ENCODE assay signal across 16 cellular contexts in genomic region chr17:38713456-38713855, GRCh38. TPM values are rescaled to one million over a fixed set of nuclear protein-coding genes. Genes with fewer than 3 reads are reported as not detected.
A peak's percentile ranks its signal among the peaks of the same experiment; 100 is the strongest.
DNase-seq lines count a peak whose midpoint lies in the region; ATAC-seq, FAIRE-seq and TF ChIP-seq lines count a peak whose summit lies in the region.
"Had no signal": no experiment of that assay in that cellular context is flagged by ENCODE, and none has a peak within 500 bp of the region (broad histone marks: within the 10 kb centered on the region; RNA-seq: fewer than 3 reads in every experiment).

No MANE protein-coding gene starts in this region.

- no peak for TF ChIP-seq POLR2A in GM12892 (IDR thresholded peaks at IDR 0.05; ENCODE audit: low read depth, low read length)
- no peak for TF ChIP-seq POLR2A in gastrocnemius medialis (IDR thresholded peaks at IDR 0.05)
- no peak for TF ChIP-seq POLR2A in testis (IDR thresholded peaks at IDR 0.05)

- FAIRE-seq in GM12892 (lab: Jason Lieb, UNC), result no peak
- FAIRE-seq: A549, GM19239 had no signal

- 59 to 64% methylated on average over 3 of the region's 3 CpGs for WGBS in testis, 2 donors

- H3K4me1 Mint-ChIP-seq in activated CD8-positive, alpha-beta T cell treated with anti-CD3 and anti-CD28 coated beads for 36 hours (ENCODE audit: low read depth), result peaks cover 62% of the 10 kb centered on the region
- peaks cover 44% of the 10 kb centered on the region for H3K4me1 Mint-ChIP-seq in activated CD8-positive, alpha-beta T cell treated with anti-CD3 and anti-CD28 coated beads, Interleukin-2, amount 10 ng/mL, durations not matched to agents 7 days and 5 days (ENCODE audit: low read depth)
- H3K4me1 Mint-ChIP-seq in T-helper 17 cell, result peaks cover 38% of the 10 kb centered on the region

- H3K4me1 ChIP-seq in gastrocnemius medialis (peaks cover 45 to 48% of the 10 kb centered on the region in 2 donors), testis (no peaks in the 10 kb centered on the region)
- H3K4me1 ChIP-seq: Caco-2 had no signal

- in situ Hi-C loops in gastrocnemius medialis (cut with MboI; ENCODE audit: low sequenced_read_pairs in 4 of 4), result no loop called here

- no peaks in the 10 kb centered on the region for H3K27me3 Mint-ChIP-seq in activated CD8-positive, alpha-beta T cell treated with anti-CD3 and anti-CD28 coated beads for 36 hours
- no peaks in the 10 kb centered on the region for H3K27me3 Mint-ChIP-seq in activated CD8-positive, alpha-beta T cell treated with anti-CD3 and anti-CD28 coated beads, Interleukin-2, amount 10 ng/mL, durations not matched to agents 7 days and 5 days (ENCODE audit: low read depth)
- H3K27me3 Mint-ChIP-seq in T-helper 17 cell, result no peaks in the 10 kb centered on the region

- no peak for ATAC-seq in activated CD8-positive, alpha-beta T cell treated with anti-CD3 and anti-CD28 coated beads for 36 hours
- no peak for ATAC-seq in activated CD8-positive, alpha-beta T cell treated with anti-CD3 and anti-CD28 coated beads, Interleukin-2, amount 10 ng/mL, durations not matched to agents 7 days and 5 days
- ATAC-seq in T-helper 17 cell (no peak), gastrocnemius medialis (no peak)
- ATAC-seq: A549, HCT116 had no signal

- DNase-seq in activated CD8-positive, alpha-beta T cell treated with anti-CD3 and anti-CD28 coated beads for 36 hours, result no peak
- no peak for DNase-seq in activated CD8-positive, alpha-beta T cell treated with anti-CD3 and anti-CD28 coated beads, Interleukin-2, amount 10 ng/mL, durations not matched to agents 7 days and 5 days
- peak; percentile 7 for DNase-seq in GM12892 (ENCODE audit: insufficient read length)
- no peak for DNase-seq in T-helper 17 cell
- DNase-seq in gastrocnemius medialis, result no peak
- DNase-seq in testis, result no peak
- DNase-seq in GOT3 (lab: John Stamatoyannopoulos, UW), result no peak
- DNase-seq: Caco-2, NCI-H1105, NCI-H1694, NCI-H774, PC-9 had no signal

- no peak overlapping the region for H3K4me3 ChIP-seq in gastrocnemius medialis
- H3K4me3 ChIP-seq in testis, result no peak overlapping the region
- H3K4me3 ChIP-seq: A549, PC-9 had no signal

- H3K9me3 ChIP-seq in T-helper 17 cell (ENCODE audit: control insufficient read depth, low read length, poor library complexity, severe bottlenecking) (no peaks in the 10 kb centered on the region), gastrocnemius medialis (no peaks in the 10 kb centered on the region), testis (no peaks in the 10 kb centered on the region)
- H3K9me3 ChIP-seq: A549, Caco-2 had no signal

- peaks cover 68% of the 10 kb centered on the region for H3K36me3 Mint-ChIP-seq in activated CD8-positive, alpha-beta T cell treated with anti-CD3 and anti-CD28 coated beads for 36 hours (ENCODE audit: low read depth)
- H3K36me3 Mint-ChIP-seq in activated CD8-positive, alpha-beta T cell treated with anti-CD3 and anti-CD28 coated beads, Interleukin-2, amount 10 ng/mL, durations not matched to agents 7 days and 5 days (ENCODE audit: low read depth), result peaks cover 72% of the 10 kb centered on the region
- peaks cover 14% of the 10 kb centered on the region for H3K36me3 Mint-ChIP-seq in T-helper 17 cell (ENCODE audit: low read depth)

- H3K4me3 Mint-ChIP-seq in activated CD8-positive, alpha-beta T cell treated with anti-CD3 and anti-CD28 coated beads for 36 hours, result no peak overlapping the region
- H3K4me3 Mint-ChIP-seq in activated CD8-positive, alpha-beta T cell treated with anti-CD3 and anti-CD28 coated beads, Interleukin-2, amount 10 ng/mL, durations not matched to agents 7 days and 5 days, result no peak overlapping the region
- H3K4me3 Mint-ChIP-seq in T-helper 17 cell, result no peak overlapping the region

- no peaks in the 10 kb centered on the region for H3K27me3 ChIP-seq in gastrocnemius medialis
- no peaks in the 10 kb centered on the region for H3K27me3 ChIP-seq in testis

- CTCF ChIA-PET in activated CD8-positive, alpha-beta T cell treated with anti-CD3 and anti-CD28 coated beads for 36 hours (lab: Charles Lee), result interaction anchor here (0.8 kb wide), 1 partner anchor 10 kb away, joined by 3 read pairs; no protein-coding TSS in a partner anchor
- CTCF ChIA-PET in activated CD8-positive, alpha-beta T cell treated with anti-CD3 and anti-CD28 coated beads, Interleukin-2, amount 10 ng/mL, durations not matched to agents 7 days and 5 days (lab: Charles Lee), result no interaction called here

- TF ChIP-seq CTCF in activated CD8-positive, alpha-beta T cell treated with anti-CD3 and anti-CD28 coated beads for 36 hours (IDR thresholded peaks at IDR 0.05), result no peak
- TF ChIP-seq CTCF in gastrocnemius medialis (IDR thresholded peaks at IDR 0.05 in 4 of 5, conservative IDR thresholded peaks at IDR 0.05 in 1 of 5), result no peak
- TF ChIP-seq CTCF in testis (IDR thresholded peaks at IDR 0.05), result no peak

- H3K27ac ChIP-seq in gastrocnemius medialis (peak overlapping the region in 3 of 4 donors; percentile 81 to 100 (median 86)), testis (no peak overlapping the region)
- H3K27ac ChIP-seq: A549, C4-2B, PC-9 had no signal

- POLR2A ChIA-PET in activated CD8-positive, alpha-beta T cell treated with anti-CD3 and anti-CD28 coated beads for 36 hours (lab: Charles Lee), result interaction anchor here (1.2 to 18.4 kb wide), 4 partner anchors 8 to 34 kb away, joined by 3 to 390 read pairs (median 10); partner anchors contain the start of gene MLLT6
- POLR2A ChIA-PET in activated CD8-positive, alpha-beta T cell treated with anti-CD3 and anti-CD28 coated beads, Interleukin-2, amount 10 ng/mL, durations not matched to agents 7 days and 5 days (lab: Charles Lee), result interaction anchor here (1.0 kb wide), 1 partner anchor 9 kb away, joined by 3 read pairs; no protein-coding TSS in a partner anchor

- peak overlapping the region; percentile 76 for H3K27ac Mint-ChIP-seq in activated CD8-positive, alpha-beta T cell treated with anti-CD3 and anti-CD28 coated beads for 36 hours
- no peak overlapping the region for H3K27ac Mint-ChIP-seq in activated CD8-positive, alpha-beta T cell treated with anti-CD3 and anti-CD28 coated beads, Interleukin-2, amount 10 ng/mL, durations not matched to agents 7 days and 5 days
- peak overlapping the region; percentile 82 for H3K27ac Mint-ChIP-seq in T-helper 17 cell

- H3K36me3 ChIP-seq in gastrocnemius medialis (peaks cover 0 to 72% of the 10 kb centered on the region in 2 donors), testis (ENCODE audit: low read depth, missing control alignments) (no peaks in the 10 kb centered on the region)

- intact Hi-C loops in activated CD8-positive, alpha-beta T cell treated with anti-CD3 and anti-CD28 coated beads for 36 hours (cut with micrococcal nuclease), result loop anchor here (5.0 kb wide), 1 partner anchor 36 kb away; no protein-coding TSS in a partner anchor
- intact Hi-C loops in gastrocnemius medialis (cut with DNase I; ENCODE audit: low total_unique reads), result no loop called here
- intact Hi-C loops in testis (cut with DNase I; ENCODE audit: low total_unique reads), result no loop called here

- no peaks in the 10 kb centered on the region for H3K9me3 Mint-ChIP-seq in activated CD8-positive, alpha-beta T cell treated with anti-CD3 and anti-CD28 coated beads for 36 hours
- no peaks in the 10 kb centered on the region for H3K9me3 Mint-ChIP-seq in activated CD8-positive, alpha-beta T cell treated with anti-CD3 and anti-CD28 coated beads, Interleukin-2, amount 10 ng/mL, durations not matched to agents 7 days and 5 days (ENCODE audit: insufficient read depth)

RNA-seq across cellular contexts. Expression of gene MLLT6, which starts 8.4 kb away (rescaled TPM):
- 100 to 1,000 TPM; 145 to 148 TPM for total RNA-seq in activated CD8-positive, alpha-beta T cell treated with anti-CD3 and anti-CD28 coated beads for 36 hours
- total RNA-seq in activated CD8-positive, alpha-beta T cell treated with anti-CD3 and anti-CD28 coated beads, Interleukin-2, amount 10 ng/mL, durations not matched to agents 7 days and 5 days, result 100 to 1,000 TPM; 211 to 219 TPM
- 50.6 TPM for polyA plus RNA-seq in GM12892 (2012; ENCODE audit: missing spikeins)
- total RNA-seq in T-helper 17 cell (100 to 1,000 TPM; 304 to 334 TPM), gastrocnemius medialis (10 to 100 TPM; 48.2 to 76.8 (median 56.3) TPM), testis (100 to 1,000 TPM; 157 to 176 TPM)
- polyA plus RNA-seq in testis (ENCODE audit: insufficient read depth, low read depth, low replicate concordance), result 86.9 TPM

RNA-seq across cellular contexts. Expression of gene CISD3, which starts 16.7 kb away (rescaled TPM):
- 10 to 100 TPM; 43.2 to 44.2 TPM for total RNA-seq in activated CD8-positive, alpha-beta T cell treated with anti-CD3 and anti-CD28 coated beads for 36 hours
- 10 to 100 TPM; 48.2 to 56.1 TPM for total RNA-seq in activated CD8-positive, alpha-beta T cell treated with anti-CD3 and anti-CD28 coated beads, Interleukin-2, amount 10 ng/mL, durations not matched to agents 7 days and 5 days
- 15.2 TPM for polyA plus RNA-seq in GM12892 (2012; ENCODE audit: missing spikeins)
- total RNA-seq in T-helper 17 cell (10 to 100 TPM; 12.0 to 12.8 TPM), gastrocnemius medialis (10 to 100 TPM; 10.0 to 25.8 (median 13.3) TPM), testis (10 to 100 TPM; 13.9 to 14.3 TPM)
- 25.7 TPM for polyA plus RNA-seq in testis (ENCODE audit: insufficient read depth, low read depth, low replicate concordance)

RNA-seq across cellular contexts. Expression of gene PCGF2, which starts 34.7 kb away (rescaled TPM):
- total RNA-seq in activated CD8-positive, alpha-beta T cell treated with anti-CD3 and anti-CD28 coated beads for 36 hours, result 1 to 10 TPM in 1 of 2 experiments, under 1 TPM in 1; 0.50 to 1.2 TPM
- total RNA-seq in activated CD8-positive, alpha-beta T cell treated with anti-CD3 and anti-CD28 coated beads, Interleukin-2, amount 10 ng/mL, durations not matched to agents 7 days and 5 days, result under 1 TPM; 0.63 to 0.70 TPM
- 2.1 TPM for polyA plus RNA-seq in GM12892 (2012; ENCODE audit: missing spikeins)
- total RNA-seq in T-helper 17 cell (not detected), gastrocnemius medialis (1 to 10 TPM; 1.3 to 4.0 (median 1.6) TPM), testis (10 to 100 TPM in 1 of 2 donors, 1 to 10 TPM in 1; 8.1 to 20.9 TPM)
- 21.2 TPM for polyA plus RNA-seq in testis (ENCODE audit: insufficient read depth, low read depth, low replicate concordance)

RNA-seq across cellular contexts. Expression of gene EPOP, which starts 38.7 kb away (rescaled TPM):
- 10 to 100 TPM; 31.8 to 32.2 TPM for total RNA-seq in activated CD8-positive, alpha-beta T cell treated with anti-CD3 and anti-CD28 coated beads for 36 hours
- 10 to 100 TPM; 11.4 to 11.6 TPM for total RNA-seq in activated CD8-positive, alpha-beta T cell treated with anti-CD3 and anti-CD28 coated beads, Interleukin-2, amount 10 ng/mL, durations not matched to agents 7 days and 5 days
- 5.2 TPM for polyA plus RNA-seq in GM12892 (2012; ENCODE audit: missing spikeins)
- total RNA-seq in T-helper 17 cell (1 to 10 TPM in 1 of 2 donors, under 1 TPM in 1; 0.60 to 1.1 TPM), gastrocnemius medialis (1 to 10 TPM in 1 of 4 donors, under 1 TPM in 2, not detected in 1; 0.29 to 1.2 (median 0.75) TPM), testis (10 to 100 TPM; 16.8 to 19.4 TPM)
- polyA plus RNA-seq in testis (ENCODE audit: insufficient read depth, low read depth, low replicate concordance), result 18.6 TPM

RNA-seq across cellular contexts. Expression of gene PSMB3, which starts 39.1 kb away (rescaled TPM):
- 100 to 1,000 TPM; 275 to 279 TPM for total RNA-seq in activated CD8-positive, alpha-beta T cell treated with anti-CD3 and anti-CD28 coated beads for 36 hours
- 100 to 1,000 TPM; 251 to 252 TPM for total RNA-seq in activated CD8-positive, alpha-beta T cell treated with anti-CD3 and anti-CD28 coated beads, Interleukin-2, amount 10 ng/mL, durations not matched to agents 7 days and 5 days
- 221 TPM for polyA plus RNA-seq in GM12892 (2012; ENCODE audit: missing spikeins)
- total RNA-seq in T-helper 17 cell, result 10 to 100 TPM; 78.5 to 85.5 TPM
- 100 to 1,000 TPM; 211 to 334 (median 280) TPM for total RNA-seq in gastrocnemius medialis
- 100 to 1,000 TPM; 111 to 113 TPM for total RNA-seq in testis
- 144 TPM for polyA plus RNA-seq in testis (ENCODE audit: insufficient read depth, low read depth, low replicate concordance)

Comparison
In these comparisons a context has a peak if more than half of its experiments do, and no peak if none do; other contexts are left out.
1. H3K27ac ChIP-seq: peak in gastrocnemius medialis (3 of 4); none in testis (0 of 2).